In the genomic region with DNA sequence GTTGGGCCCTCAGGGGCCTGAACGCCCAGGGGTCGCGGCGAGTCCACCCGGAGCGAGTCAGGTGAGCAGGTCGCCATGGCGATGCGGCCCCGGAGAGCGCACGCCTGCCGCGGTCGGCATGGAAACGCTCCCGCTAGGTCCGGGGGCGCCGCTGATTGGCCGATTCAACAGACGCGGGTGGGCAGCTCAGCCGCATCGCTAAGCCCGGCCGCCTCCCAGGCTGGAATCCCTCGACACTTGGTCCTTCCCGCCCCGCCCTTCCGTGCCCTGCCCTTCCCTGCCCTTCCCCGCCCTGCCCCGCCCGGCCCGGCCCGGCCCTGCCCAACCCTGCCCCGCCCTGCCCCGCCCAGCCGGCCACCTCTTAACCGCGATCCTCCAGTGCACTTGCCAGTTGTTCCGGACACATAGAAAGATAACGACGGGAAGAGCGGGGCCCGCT, we compare ENCODE assay signal across 8 cellular contexts. TPM values are rescaled to one million over a fixed set of nuclear protein-coding genes. Genes with fewer than 3 reads are reported as not detected.
DNase-seq lines count a peak whose midpoint lies in the region; ATAC-seq and TF ChIP-seq lines count a peak whose summit lies in the region.

TSS of gene CCNA1 (plus strand) at position 390 of the 439 bp plus-strand sequence. CDS start 562 bp downstream, outside the sequence.

- DNase-seq in EH (ENCODE audit: low read depth) (peak; percentile 8), RWPE2 (ENCODE audit: low spot score) (peak; percentile 73), mesendoderm (peak; percentile 75), upper lobe of right lung (peak; percentile 71), 8988T (no peak)

- no peak within 1 kb of the TSS for H2AK5ac ChIP-seq in mesendoderm (ENCODE audit: low read length)

- WGBS in mesendoderm (ENCODE audit: extremely low coverage, insufficient coverage, low lambda C conversion rate) = no CpG with 5 or more reads among the region's 46 CpGs

- H3K4me2 ChIP-seq in mesendoderm (ENCODE audit: low read length) = peak within 1 kb of the TSS; percentile 71

- H3K4me1 Mint-ChIP-seq in dendritic cell treated with granulocyte-macrophage colony-stimulating factor and Interleukin-4, amounts not matched to agents 40 ng/mL and 50 ng/mL, for 4 days (ENCODE audit: low read depth) = peaks cover 27% of the 10 kb centered on the region

- ATAC-seq in HG02588 (IDR thresholded peaks at IDR 0.05; ENCODE audit: unreplicated experiment) (peak; percentile 57), RWPE2 (ENCODE audit: low read depth) (peak; percentile 68), upper lobe of right lung (peak; percentile 67), HG03457 (IDR thresholded peaks at IDR 0.05; ENCODE audit: unreplicated experiment) (no peak)

- H3K56ac ChIP-seq in mesendoderm (ENCODE audit: low read length) = peak within 1 kb of the TSS; percentile 73

- H2BK120ac ChIP-seq in mesendoderm (ENCODE audit: low read depth, low read length) = no peak within 1 kb of the TSS

- no peaks in the 10 kb centered on the region for H3K9me3 Mint-ChIP-seq in dendritic cell treated with granulocyte-macrophage colony-stimulating factor and Interleukin-4, amounts not matched to agents 40 ng/mL and 50 ng/mL, for 4 days

- H3K4me3 Mint-ChIP-seq in dendritic cell treated with granulocyte-macrophage colony-stimulating factor and Interleukin-4, amounts not matched to agents 40 ng/mL and 50 ng/mL, for 4 days = peak within 1 kb of the TSS; percentile 73

- intact Hi-C loops in dendritic cell treated with granulocyte-macrophage colony-stimulating factor and Interleukin-4, amounts not matched to agents 40 ng/mL and 50 ng/mL, for 4 days (cut with micrococcal nuclease) = loop anchor here (5.0 kb wide), 1 partner anchor 385 kb away; the partner anchor contains the start of gene RFXAP
- intact Hi-C loops in upper lobe of right lung (cut with DNase I) = no loop called here

- peak within 1 kb of the TSS; percentile 5 for H3K18ac ChIP-seq in mesendoderm (ENCODE audit: low read length)

- peak within 1 kb of the TSS; percentile 21 for H3K9ac ChIP-seq in mesendoderm (ENCODE audit: low read length)

- H3K4me3 ChIP-seq in RWPE2 (ENCODE audit: severe bottlenecking) (peak within 1 kb of the TSS; percentile 46), mesendoderm (ENCODE audit: low read length) (peak within 1 kb of the TSS; percentile 17), upper lobe of right lung (peak within 1 kb of the TSS; percentile 45)

- no peaks in the 10 kb centered on the region for H3K79me1 ChIP-seq in mesendoderm (ENCODE audit: low read length)

- H2BK15ac ChIP-seq in mesendoderm (replicated peaks; ENCODE audit: low read depth) = no peak within 1 kb of the TSS

- no peaks in the 10 kb centered on the region for H3K36me3 Mint-ChIP-seq in dendritic cell treated with granulocyte-macrophage colony-stimulating factor and Interleukin-4, amounts not matched to agents 40 ng/mL and 50 ng/mL, for 4 days (ENCODE audit: low read depth)

- no peaks in the 10 kb centered on the region for H3K27me3 ChIP-seq in RWPE2 (ENCODE audit: insufficient read depth, poor library complexity, severe bottlenecking)
- peaks cover 19% of the 10 kb centered on the region for H3K27me3 ChIP-seq in mesendoderm (ENCODE audit: insufficient read depth, low read length, poor library complexity)
- H3K27me3 ChIP-seq in upper lobe of right lung = peaks cover 43% of the 10 kb centered on the region

- H3K79me2 ChIP-seq in mesendoderm (ENCODE audit: control insufficient read depth, insufficient read depth, low read length) = no peaks in the 10 kb centered on the region

- TF ChIP-seq CTCF in RWPE2 (IDR thresholded peaks at IDR 0.05; ENCODE audit: poor library complexity, severe bottlenecking) (no peak), upper lobe of right lung (IDR thresholded peaks at IDR 0.05) (no peak)

- H4K8ac ChIP-seq in mesendoderm (ENCODE audit: low read depth, low read length) = no peak within 1 kb of the TSS

- no peak within 1 kb of the TSS for H3K23ac ChIP-seq in mesendoderm (ENCODE audit: low read length)

- no peak within 1 kb of the TSS for H3K4ac ChIP-seq in mesendoderm (ENCODE audit: low read depth, low read length)

- no peak within 1 kb of the TSS for H2BK5ac ChIP-seq in mesendoderm (ENCODE audit: low read length)

- no peak within 1 kb of the TSS for H3K27ac Mint-ChIP-seq in dendritic cell treated with granulocyte-macrophage colony-stimulating factor and Interleukin-4, amounts not matched to agents 40 ng/mL and 50 ng/mL, for 4 days

- H3K36me3 ChIP-seq in RWPE2 (ENCODE audit: low read depth) (no peaks in the 10 kb centered on the region), mesendoderm (ENCODE audit: control insufficient read depth, insufficient read depth, low read length) (no peaks in the 10 kb centered on the region), upper lobe of right lung (no peaks in the 10 kb centered on the region)

- peaks cover 52% of the 10 kb centered on the region for H3K27me3 Mint-ChIP-seq in dendritic cell treated with granulocyte-macrophage colony-stimulating factor and Interleukin-4, amounts not matched to agents 40 ng/mL and 50 ng/mL, for 4 days

- H3K4me1 ChIP-seq in RWPE2 (ENCODE audit: insufficient read depth, poor library complexity, severe bottlenecking) (peaks cover 11% of the 10 kb centered on the region), mesendoderm (ENCODE audit: control insufficient read depth, low read depth, low read length) (no peaks in the 10 kb centered on the region), upper lobe of right lung (peaks cover 23% of the 10 kb centered on the region)

- H4K5ac ChIP-seq in mesendoderm (ENCODE audit: low read length) = no peak within 1 kb of the TSS

- H3K27ac ChIP-seq in RWPE2 (ENCODE audit: poor library complexity, severe bottlenecking) = peak within 1 kb of the TSS; percentile 27
- H3K27ac ChIP-seq in mesendoderm (ENCODE audit: low read depth, low read length) = no peak within 1 kb of the TSS
- no peak within 1 kb of the TSS for H3K27ac ChIP-seq in upper lobe of right lung

- no peaks in the 10 kb centered on the region for H3K9me3 ChIP-seq in RWPE2 (ENCODE audit: severe bottlenecking)
- no peaks in the 10 kb centered on the region for H3K9me3 ChIP-seq in upper lobe of right lung

RNA-seq across cellular contexts. Expression of gene CCNA1, which starts in this region (rescaled TPM):
- polyA plus RNA-seq in mesendoderm (2013, experiment 1 of 2) = 1.6 TPM
- polyA plus RNA-seq in mesendoderm (2013, experiment 2 of 2) = 1.5 TPM
- total RNA-seq in upper lobe of right lung = 0.46 TPM

Comparison
In these comparisons a context has a peak if more than half of its experiments do, and no peak if none do; other contexts are left out.
1. Peak in DNase-seq, ATAC-seq and H3K4me3 ChIP-seq in upper lobe of right lung; RNA of the gene not detected or under 1 TPM.